In genomic region chr15:67296188-67296587, GRCh38 we compare ENCODE assay signal across 24 cellular contexts. TPM values are rescaled to one million over a fixed set of nuclear protein-coding genes. Genes with fewer than 3 reads are reported as not detected.
DNase-seq lines count a peak whose midpoint lies in the region; ATAC-seq, FAIRE-seq and TF ChIP-seq lines count a peak whose summit lies in the region.
"Had no signal": no experiment of that assay in that cellular context is flagged by ENCODE, and none has a peak within 500 bp of the region (broad histone marks: within the 10 kb centered on the region; RNA-seq: fewer than 3 reads in every experiment).

No MANE protein-coding gene starts in this region.

- H3K27me3 ChIP-seq in mammary epithelial cell (ENCODE audit: insufficient read depth, low read length): no peaks in the 10 kb centered on the region
- no peaks in the 10 kb centered on the region for H3K27me3 ChIP-seq in OCI-LY3 (ENCODE audit: low read depth, low read length)
- H3K27me3 ChIP-seq: brain microvascular endothelial cell, SJCRH30 had no signal

- H3K4me1 Mint-ChIP-seq in MCF 10A (ENCODE audit: insufficient read depth, unreplicated experiment): no peaks in the 10 kb centered on the region
- H3K4me1 Mint-ChIP-seq: activated naive CD4-positive, alpha-beta T cell treated with anti-CD3 and anti-CD28 coated beads, Interleukin-2, amount 10 ng/mL, durations not matched to agents 7 days and 5 days had no signal

- H3K9me3 Mint-ChIP-seq in MCF 10A (ENCODE audit: unreplicated experiment): no peaks in the 10 kb centered on the region
- H3K9me3 Mint-ChIP-seq: activated B cell treated with CpG ODN at 0.5 μM for 24 hours; activated CD4-positive, alpha-beta memory T cell treated with anti-CD3 and anti-CD28 coated beads for 36 hours; activated naive CD4-positive, alpha-beta T cell treated with anti-CD3 and anti-CD28 coated beads, Interleukin-2, amount 10 ng/mL, durations not matched to agents 7 days and 5 days; activated T-helper 1 cell treated with anti-CD3 and anti-CD28 coated beads, Interleukin-12 subunit alpha, Interleukin-12 subunit beta, Interleukin-2, Interleukin-4 antibody, amounts not matched to agents 30 ng/mL and 10 ng/mL and 1 ng/mL, durations not matched to agents 14 hours and 24 hours and 36 hours; CD8-positive, alpha-beta T cell; naive B cell; stimulated activated naive CD8-positive, alpha-beta T cell treated with anti-CD3 and anti-CD28 coated beads, Interleukin-15, Interleukin-2, amounts not matched to agents 100 ng/mL and 50 ng/mL, for 24 hours had no signal

- BruUV-seq in MCF 10A (replicated peaks; lab: Mats Ljungman, UMichigan): no TSS peak
- no TSS peak for BruUV-seq in mammary epithelial cell (replicated peaks; lab: Mats Ljungman, UMichigan)

- POLR2A ChIA-PET in MCF 10A (lab: Yijun Ruan, JAX): interaction anchor here (1.3 kb wide), 1 partner anchor 43 kb away, joined by 3 read pairs; no protein-coding TSS in a partner anchor

- H3K4me1 ChIP-seq in mammary epithelial cell (ENCODE audit: insufficient read depth, low read length): no peaks in the 10 kb centered on the region
- H3K4me1 ChIP-seq in OCI-LY3 (ENCODE audit: low read length): peaks cover 22% of the 10 kb centered on the region
- H3K4me1 ChIP-seq: SJCRH30 had no signal

- no peak for ATAC-seq in GM18502 (IDR thresholded peaks at IDR 0.05; ENCODE audit: poor library complexity, unreplicated experiment)
- no peak for ATAC-seq in HG03521 (IDR thresholded peaks at IDR 0.05; ENCODE audit: unreplicated experiment)
- ATAC-seq: CD8-positive, alpha-beta T cell had no signal

- H3K79me2 ChIP-seq in mammary epithelial cell (ENCODE audit: insufficient read depth, low read length) (no peaks in the 10 kb centered on the region), OCI-LY3 (ENCODE audit: low read length) (no peaks in the 10 kb centered on the region)

- no peaks in the 10 kb centered on the region for H3K27me3 Mint-ChIP-seq in MCF 10A (ENCODE audit: insufficient read depth, unreplicated experiment)
- H3K27me3 Mint-ChIP-seq: activated B cell treated with CpG ODN at 0.5 μM for 24 hours; activated CD4-positive, alpha-beta memory T cell treated with anti-CD3 and anti-CD28 coated beads for 36 hours; naive B cell had no signal

- intact Hi-C loops in MCF 10A (cut with micrococcal nuclease): no loop called here
- intact Hi-C loops in mammary epithelial cell (cut with micrococcal nuclease): no loop called here

- in situ Hi-C loops in mammary epithelial cell (cut with MboI; ENCODE audit: low sequenced_read_pairs in 2 of 2): no loop called here

- H3K4me3 Mint-ChIP-seq in MCF 10A (ENCODE audit: unreplicated experiment): no peak overlapping the region
- H3K4me3 Mint-ChIP-seq: activated B cell treated with CpG ODN at 0.5 μM for 24 hours; activated CD4-positive, alpha-beta memory T cell treated with anti-CD3 and anti-CD28 coated beads for 36 hours; activated naive CD4-positive, alpha-beta T cell treated with anti-CD3 and anti-CD28 coated beads, Interleukin-2, amount 10 ng/mL, durations not matched to agents 7 days and 5 days; activated T-helper 1 cell treated with anti-CD3 and anti-CD28 coated beads, Interleukin-12 subunit alpha, Interleukin-12 subunit beta, Interleukin-2, Interleukin-4 antibody, amounts not matched to agents 30 ng/mL and 10 ng/mL and 1 ng/mL, durations not matched to agents 14 hours and 24 hours and 36 hours; CD8-positive, alpha-beta T cell; stimulated activated naive CD8-positive, alpha-beta T cell treated with anti-CD3 and anti-CD28 coated beads, Interleukin-15, Interleukin-2, amounts not matched to agents 100 ng/mL and 50 ng/mL, for 24 hours had no signal

- no peaks in the 10 kb centered on the region for H3K9me3 ChIP-seq in mammary epithelial cell (replicated peaks; ENCODE audit: insufficient read depth, low read length)
- no peaks in the 10 kb centered on the region for H3K9me3 ChIP-seq in OCI-LY3 (ENCODE audit: insufficient read depth, low read length)
- H3K9me3 ChIP-seq: SJCRH30 had no signal

- TF ChIP-seq CTCF in MCF 10A (IDR thresholded peaks at IDR 0.05; ENCODE audit: unreplicated experiment): no peak
- TF ChIP-seq CTCF in mammary epithelial cell (conservative IDR thresholded peaks at IDR 0.05 in 1 of 2, IDR thresholded peaks at IDR 0.05 in 1 of 2; ENCODE audit: extremely low read depth in 1 of 2, insufficient read depth in 1 of 2, low read depth in 1 of 2, low read length in 2 of 2): no peak
- TF ChIP-seq CTCF in OCI-LY3 (IDR thresholded peaks at IDR 0.05; ENCODE audit: low read depth, low read length): no peak

- H3K36me3 Mint-ChIP-seq in MCF 10A (ENCODE audit: insufficient read depth, unreplicated experiment): no peaks in the 10 kb centered on the region
- H3K36me3 Mint-ChIP-seq: activated CD4-positive, alpha-beta memory T cell treated with anti-CD3 and anti-CD28 coated beads for 36 hours; activated naive CD4-positive, alpha-beta T cell treated with anti-CD3 and anti-CD28 coated beads, Interleukin-2, amount 10 ng/mL, durations not matched to agents 7 days and 5 days; CD8-positive, alpha-beta T cell; naive B cell had no signal

- DNase-seq in MCF 10A (ENCODE audit: unreplicated experiment): peak; percentile 3
- DNase-seq in mammary epithelial cell: no peak
- peak; percentile 64 for DNase-seq in iPS-NIHi7 (ENCODE audit: extremely low spot score)
- DNase-seq in urothelium cell line (ENCODE audit: low spot score): no peak
- no peak for DNase-seq in AG08395 (ENCODE audit: low spot score)
- DNase-seq: activated B cell treated with CpG ODN at 0.5 μM for 24 hours; activated CD4-positive, alpha-beta memory T cell treated with anti-CD3 and anti-CD28 coated beads for 36 hours; activated CD8-positive, alpha-beta memory T cell treated with anti-CD3 and anti-CD28 coated beads, Interleukin-2, amount 50 U/mL, for 4 hours; activated naive CD4-positive, alpha-beta T cell treated with anti-CD3 and anti-CD28 coated beads, Interleukin-2, amount 10 ng/mL, durations not matched to agents 7 days and 5 days; brain microvascular endothelial cell; CD8-positive, alpha-beta T cell; DMS 273 treated with DMSO at 0.1 percent for 48 hours; NCI-H1694; NCI-H2171; NCI-H524 had no signal

- H3K4me3 ChIP-seq in mammary epithelial cell (replicated peaks in 1 of 3; ENCODE audit: insufficient read depth in 1 of 3, low read depth in 2 of 3, low read length in 3 of 3) (no peak overlapping the region), OCI-LY3 (ENCODE audit: low read length) (no peak overlapping the region)
- H3K4me3 ChIP-seq: SJCRH30, skin epidermis had no signal

- H3K9ac ChIP-seq in mammary epithelial cell (ENCODE audit: insufficient read depth, low read length) (no peak overlapping the region), OCI-LY3 (ENCODE audit: low read length) (no peak overlapping the region)

- FAIRE-seq in urothelium cell line (lab: Jason Lieb, UNC): peak; percentile 52
- FAIRE-seq: A204.1 had no signal

- dilution Hi-C loops in mammary epithelial cell (cut with HindIII; ENCODE audit: low sequenced_read_pairs): no loop called here

- H3K27ac ChIP-seq in mammary epithelial cell (ENCODE audit: insufficient read depth, low read depth, low read length): no peak overlapping the region
- H3K27ac ChIP-seq in OCI-LY3 (ENCODE audit: low read length): no peak overlapping the region
- H3K27ac ChIP-seq: brain microvascular endothelial cell, SJCRH30, skin epidermis had no signal

- H2AFZ ChIP-seq in mammary epithelial cell (ENCODE audit: low read depth, low read length): no peak overlapping the region
- H2AFZ ChIP-seq in OCI-LY3 (ENCODE audit: low read depth, low read length): no peak overlapping the region

- WGBS in mammary epithelial cell (ENCODE audit: low coverage, missing lambda C conversion rate): 100% methylated on average over 5 of the region's 5 CpGs

- CTCF ChIA-PET in MCF 10A (lab: Yijun Ruan, JAX) (no interaction called here), mammary epithelial cell (lab: Charles Lee; ENCODE audit: low non-redundant PET) (no interaction called here)

- H4K20me1 ChIP-seq in mammary epithelial cell (ENCODE audit: insufficient read depth, low read length) (no peaks in the 10 kb centered on the region), OCI-LY3 (ENCODE audit: insufficient read depth, low read length) (no peaks in the 10 kb centered on the region)

- H3K4me2 ChIP-seq in mammary epithelial cell (ENCODE audit: insufficient read depth, low read depth, low read length) (no peak overlapping the region), OCI-LY3 (ENCODE audit: low read length) (peak overlapping the region; percentile 23)

- no peak overlapping the region for H3K27ac Mint-ChIP-seq in MCF 10A (ENCODE audit: low read depth, unreplicated experiment)
- H3K27ac Mint-ChIP-seq: activated B cell treated with CpG ODN at 0.5 μM for 24 hours; activated CD4-positive, alpha-beta memory T cell treated with anti-CD3 and anti-CD28 coated beads for 36 hours; activated naive CD4-positive, alpha-beta T cell treated with anti-CD3 and anti-CD28 coated beads, Interleukin-2, amount 10 ng/mL, durations not matched to agents 7 days and 5 days; activated T-helper 1 cell treated with anti-CD3 and anti-CD28 coated beads, Interleukin-12 subunit alpha, Interleukin-12 subunit beta, Interleukin-2, Interleukin-4 antibody, amounts not matched to agents 30 ng/mL and 10 ng/mL and 1 ng/mL, durations not matched to agents 14 hours and 24 hours and 36 hours; CD8-positive, alpha-beta T cell; stimulated activated naive CD8-positive, alpha-beta T cell treated with anti-CD3 and anti-CD28 coated beads, Interleukin-15, Interleukin-2, amounts not matched to agents 100 ng/mL and 50 ng/mL, for 24 hours had no signal

- H3K36me3 ChIP-seq in mammary epithelial cell (ENCODE audit: insufficient read depth, low read length) (no peaks in the 10 kb centered on the region), OCI-LY3 (replicated peaks; ENCODE audit: low read depth, low read length) (no peaks in the 10 kb centered on the region)
- H3K36me3 ChIP-seq: brain microvascular endothelial cell, SJCRH30 had no signal

RNA-seq across cellular contexts. Expression of gene IQCH, which starts 41.6 kb away (rescaled TPM):
- total RNA-seq in MCF 10A (2022) (4.4 and 5.0 TPM in 2 replicates), mammary epithelial cell (1 to 10 TPM; 4.9 to 8.8 TPM)
- polyA plus RNA-seq in mammary epithelial cell: 1.0 TPM
- 13.3 TPM for polyA minus RNA-seq in mammary epithelial cell

RNA-seq across cellular contexts. Expression of gene AAGAB, which starts 41.7 kb away (rescaled TPM):
- total RNA-seq in MCF 10A (2022) (52.7 and 60.7 TPM in 2 replicates), mammary epithelial cell (10 to 100 TPM; 52.2 to 62.5 TPM)
- polyA plus RNA-seq in mammary epithelial cell: 44.5 TPM
- polyA minus RNA-seq in mammary epithelial cell: 90.5 TPM

Comparison
In these comparisons a context has a peak if more than half of its experiments do, and no peak if none do; other contexts are left out.
1. DNase-seq: peak in MCF 10A (single experiment) and iPS-NIHi7 (single experiment); none in mammary epithelial cell (single experiment), urothelium cell line (single experiment) and AG08395 (single experiment).